Comparison of ENCODE assay signal across 1 cellular context in genomic region chr2:47035615-47036488, GRCh38.
TF ChIP-seq lines count a peak whose summit lies in the region.

No MANE protein-coding gene starts in this region.

TF ChIP-seq in HepG2, 621 proteins besides CTCF, POLR2A, EP300 and RAD21 (continued from another document and continues in another):
- TF ChIP-seq NFAT5 (CRISPR knock-in tag; IDR thresholded peaks at IDR 0.05) (no peak), TBX3 (IDR thresholded peaks at IDR 0.05; ENCODE audit: borderline replicate concordance) (no peak), ZNF772 (CRISPR knock-in tag; IDR thresholded peaks at IDR 0.05) (0 out of 2 replicates have a peak, but pooled peaks have one; percentile 26), TAF1 (CRISPR knock-in tag; IDR thresholded peaks at IDR 0.05) (0 out of 2 replicates have a peak, but pooled peaks have one; percentile 9), USF2 (IDR thresholded peaks at IDR 0.05; ENCODE audit: low read depth, low read length) (no peak), USF2 (CRISPR knock-in tag; IDR thresholded peaks at IDR 0.05; ENCODE audit: borderline replicate concordance) (no peak), ZFY (CRISPR knock-in tag; IDR thresholded peaks at IDR 0.05) (peak; percentile 42), CREM (IDR thresholded peaks at IDR 0.05) (peak; percentile 64), CREM (CRISPR knock-in tag; IDR thresholded peaks at IDR 0.05) (no peak), POLR2G (IDR thresholded peaks at IDR 0.05; ENCODE audit: low read depth, low read length) (no peak), ARID3A (IDR thresholded peaks at IDR 0.05; ENCODE audit: low read depth, low read length) (no peak), ZNF605 (CRISPR knock-in tag; IDR thresholded peaks at IDR 0.05) (peak; percentile 31), FOXA1 (IDR thresholded peaks at IDR 0.05) (no peak), FOXA1 (CRISPR knock-in tag; IDR thresholded peaks at IDR 0.05) (peak; percentile 37; the same call in 1 of the 2 replicates), UBTF (CRISPR knock-in tag; IDR thresholded peaks at IDR 0.05) (peak; percentile 34; the same call in 1 of the 2 replicates), ZNF317 (CRISPR knock-in tag; IDR thresholded peaks at IDR 0.05) (peak; percentile 18; the same call in 1 of the 2 replicates), ZSCAN20 (CRISPR knock-in tag; IDR thresholded peaks at IDR 0.05; ENCODE audit: borderline replicate concordance) (no peak), ZNF75D (CRISPR knock-in tag; IDR thresholded peaks at IDR 0.05; ENCODE audit: borderline replicate concordance) (no peak), MATR3 (CRISPR knock-in tag; IDR thresholded peaks at IDR 0.05) (no peak), FOXP4 (CRISPR knock-in tag; IDR thresholded peaks at IDR 0.05) (peak; percentile 69), TARDBP (CRISPR knock-in tag; IDR thresholded peaks at IDR 0.05) (peak; percentile 54; the same call in 1 of the 2 replicates), ZMYM4 (CRISPR knock-in tag; IDR thresholded peaks at IDR 0.05) (no peak), PBX3 (CRISPR knock-in tag; IDR thresholded peaks at IDR 0.05; ENCODE audit: borderline replicate concordance) (no peak), HINFP (CRISPR knock-in tag; IDR thresholded peaks at IDR 0.05; ENCODE audit: low read depth) (no peak), NFE2L2 (IDR thresholded peaks at IDR 0.05; ENCODE audit: low read length) (no peak), ZNF556 (CRISPR knock-in tag; IDR thresholded peaks at IDR 0.05; ENCODE audit: borderline replicate concordance) (no peak), SIX1 (CRISPR knock-in tag; IDR thresholded peaks at IDR 0.05; ENCODE audit: borderline replicate concordance) (0 out of 2 replicates have a peak, but pooled peaks have one; percentile 25), ZSCAN9 (CRISPR knock-in tag; IDR thresholded peaks at IDR 0.05; ENCODE audit: borderline replicate concordance) (no peak), HIC2 (CRISPR knock-in tag; IDR thresholded peaks at IDR 0.05; ENCODE audit: low read depth) (peak; percentile 68; the same call in 1 of the 2 replicates), ARNT2 (CRISPR knock-in tag; IDR thresholded peaks at IDR 0.05; ENCODE audit: low read depth) (peak; percentile 60; the same call in 1 of the 2 replicates), NKX3-1 (CRISPR knock-in tag; IDR thresholded peaks at IDR 0.05) (no peak), ZBTB42 (CRISPR knock-in tag; IDR thresholded peaks at IDR 0.05) (no peak), IKZF1 (IDR thresholded peaks at IDR 0.05) (no peak), ZNF501 (CRISPR knock-in tag; IDR thresholded peaks at IDR 0.05) (peak; percentile 18; the same call in 1 of the 2 replicates), ZUFSP (CRISPR knock-in tag; IDR thresholded peaks at IDR 0.05; ENCODE audit: borderline replicate concordance) (no peak), ZNF549 (CRISPR knock-in tag; IDR thresholded peaks at IDR 0.05) (no peak), HHEX (CRISPR knock-in tag; IDR thresholded peaks at IDR 0.05) (no peak), SALL2 (CRISPR knock-in tag; IDR thresholded peaks at IDR 0.05) (no peak), ZNF766 (CRISPR knock-in tag; IDR thresholded peaks at IDR 0.05; ENCODE audit: borderline replicate concordance) (no peak), STAT5B (CRISPR knock-in tag; IDR thresholded peaks at IDR 0.05) (no peak), GATAD2A (CRISPR knock-in tag; IDR thresholded peaks at IDR 0.05) (peak; percentile 83), ZNF510 (CRISPR knock-in tag; IDR thresholded peaks at IDR 0.05; ENCODE audit: low read depth) (no peak), ZNF709 (CRISPR knock-in tag; IDR thresholded peaks at IDR 0.05) (no peak), ZNF670 (CRISPR knock-in tag; IDR thresholded peaks at IDR 0.05; ENCODE audit: borderline replicate concordance) (0 out of 2 replicates have a peak, but pooled peaks have one; percentile 6), ZNF274 (CRISPR knock-in tag; IDR thresholded peaks at IDR 0.05) (no peak), HOXA5 (CRISPR knock-in tag; IDR thresholded peaks at IDR 0.05) (no peak)
